32 cellular contexts compared by ENCODE assay signal in the genomic region with DNA sequence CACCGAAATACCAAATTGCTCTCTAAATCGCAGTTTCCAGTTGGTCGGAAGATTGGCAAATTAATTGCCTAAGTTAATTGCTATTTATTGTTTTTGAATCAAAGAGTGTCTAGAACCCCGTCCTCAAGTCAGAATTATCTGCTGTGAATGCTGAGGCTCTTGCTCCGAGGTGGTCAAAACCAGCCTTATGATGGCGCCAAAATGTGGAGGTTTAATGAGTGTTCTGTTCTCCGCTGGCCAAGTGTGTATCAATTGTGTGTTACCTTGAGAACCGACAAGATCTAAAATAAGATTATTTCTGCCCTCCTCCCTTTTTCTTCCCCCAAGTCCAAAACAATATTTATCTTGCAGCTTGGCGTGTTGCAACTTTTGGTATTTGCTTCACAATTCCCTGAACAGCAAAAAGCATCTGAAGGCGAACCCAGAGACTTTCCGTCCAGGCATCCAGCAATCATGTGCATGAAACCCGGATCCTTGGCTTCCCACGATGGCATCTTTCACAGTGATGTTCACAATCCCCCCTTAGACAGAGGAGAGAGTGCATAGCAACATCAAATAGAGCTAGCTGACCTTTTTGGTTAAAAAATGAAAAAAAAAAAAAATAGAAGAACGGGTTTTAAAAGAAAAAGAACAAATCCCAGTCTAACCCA.
"Had no signal": no experiment of that assay in that cellular context is flagged by ENCODE, and none has a peak within 500 bp of the region (broad histone marks: within the 10 kb centered on the region; RNA-seq: fewer than 3 reads in every experiment).

No MANE protein-coding gene starts in this region.

- H3K4me3 ChIP-seq: ovary, psoas muscle, right lobe of liver, sigmoid colon, smooth muscle cell, spleen, suprapubic skin, testis, tibial artery, transverse colon, upper lobe of right lung, uterus had no signal

- H3K4me1 ChIP-seq: psoas muscle, right lobe of liver, sigmoid colon, spleen, suprapubic skin, testis, tibial artery, transverse colon, upper lobe of right lung, uterus had no signal

- H3K9me3 ChIP-seq: ovary, right lobe of liver, sigmoid colon, spleen, suprapubic skin, testis, tibial artery, transverse colon, upper lobe of right lung, uterus had no signal

- H3K27me3 Mint-ChIP-seq: stimulated activated memory B cell treated with anti-CD40 and anti-IgM and Interleukin-4, amounts not matched to agents 10 μg/mL and 1 μg/mL and 100 μg/mL, for 72 hours; type B pancreatic cell had no signal

- H3K9me3 Mint-ChIP-seq: naive thymus-derived CD8-positive, alpha-beta T cell; nephron; neural crest cell; stimulated activated naive CD8-positive, alpha-beta T cell treated with anti-CD3 and anti-CD28 coated beads, Interleukin-15, amount 100 ng/mL, for 72 hours had no signal

- H2AFZ ChIP-seq: parathyroid adenoma had no signal

- H3K27ac Mint-ChIP-seq: naive B cell; naive thymus-derived CD8-positive, alpha-beta T cell; nephron; progenitor cell of endocrine pancreas; stimulated activated memory B cell treated with anti-CD40 and anti-IgM and Interleukin-4, amounts not matched to agents 10 μg/mL and 1 μg/mL and 100 μg/mL, for 72 hours; type B pancreatic cell had no signal

- ATAC-seq: naive thymus-derived CD8-positive, alpha-beta T cell; psoas muscle; right cardiac atrium; right lobe of liver; stimulated activated memory B cell treated with anti-CD40 and anti-IgM and Interleukin-4, amounts not matched to agents 10 μg/mL and 1 μg/mL and 100 μg/mL, for 72 hours; stimulated activated naive CD8-positive, alpha-beta T cell treated with anti-CD3 and anti-CD28 coated beads, Interleukin-15, amount 100 ng/mL, for 72 hours; stimulated activated naive CD8-positive, alpha-beta T cell treated with anti-CD3 and anti-CD28 coated beads, Interleukin-15, Interleukin-2, amounts not matched to agents 100 U/mL and 50 U/mL, for 24 hours; upper lobe of right lung had no signal

- H3K4me3 Mint-ChIP-seq: naive B cell; naive thymus-derived CD8-positive, alpha-beta T cell; nephron; neural crest cell; stimulated activated memory B cell treated with anti-CD40 and anti-IgM and Interleukin-4, amounts not matched to agents 10 μg/mL and 1 μg/mL and 100 μg/mL, for 72 hours; stimulated activated naive CD8-positive, alpha-beta T cell treated with anti-CD3 and anti-CD28 coated beads, Interleukin-15, amount 100 ng/mL, for 72 hours; type B pancreatic cell had no signal

- H3K79me2 ChIP-seq: parathyroid adenoma had no signal

- H3K36me3 ChIP-seq: ovary, right lobe of liver, sigmoid colon, spleen, suprapubic skin, tibial artery, transverse colon, upper lobe of right lung, uterus had no signal

- DNase-seq: naive B cell; naive thymus-derived CD8-positive, alpha-beta T cell; occipital lobe; ovary; posterior cingulate gyrus; psoas muscle; right cardiac atrium; right lobe of liver; sigmoid colon; spleen; stimulated activated CD4-positive, alpha-beta T cell treated with anti-CD3 and anti-CD28 coated beads, Interleukin-12 subunit alpha, Interleukin-12 subunit beta, amount 100 ng/mL, for 4 hours; stimulated activated CD4-positive, alpha-beta T cell treated with anti-CD3 and anti-CD28 coated beads, Interleukin-1b, Interleukin-23, amount 100 ng/mL, for 48 hours; stimulated activated CD4-positive, alpha-beta T cell treated with anti-CD3 and anti-CD28 coated beads, Interleukin-4, amount 100 ng/mL, for 1 hour; stimulated activated CD4-positive, alpha-beta T cell treated with anti-CD3 and anti-CD28 coated beads, Interleukin-4, amount 100 ng/mL, for 4 hours; stimulated activated CD8-positive, alpha-beta memory T cell treated with anti-CD3 and anti-CD28 coated beads, Interleukin-4, amount 100 ng/mL, for 48 hours; stimulated activated naive CD4-positive, alpha-beta T cell; stimulated activated naive CD8-positive, alpha-beta T cell treated with anti-CD3 and anti-CD28 coated beads, Interleukin-15, amount 100 ng/mL, for 72 hours; stimulated activated naive CD8-positive, alpha-beta T cell treated with anti-CD3 and anti-CD28 coated beads, Interleukin-15, Interleukin-2, amounts not matched to agents 100 U/mL and 50 U/mL, for 24 hours; substantia nigra; testis; tibial artery; transverse colon; upper lobe of right lung; uterus had no signal

- H3K4me1 Mint-ChIP-seq: naive B cell; naive thymus-derived CD8-positive, alpha-beta T cell; stimulated activated memory B cell treated with anti-CD40 and anti-IgM and Interleukin-4, amounts not matched to agents 10 μg/mL and 1 μg/mL and 100 μg/mL, for 72 hours; stimulated activated naive CD8-positive, alpha-beta T cell treated with anti-CD3 and anti-CD28 coated beads, Interleukin-15, amount 100 ng/mL, for 72 hours had no signal

- H3K4me2 ChIP-seq: smooth muscle cell had no signal

- H3K36me3 Mint-ChIP-seq: naive B cell; naive thymus-derived CD8-positive, alpha-beta T cell; stimulated activated memory B cell treated with anti-CD40 and anti-IgM and Interleukin-4, amounts not matched to agents 10 μg/mL and 1 μg/mL and 100 μg/mL, for 72 hours; type B pancreatic cell had no signal

- H3K9ac ChIP-seq: parathyroid adenoma had no signal

- H3K27me3 ChIP-seq: ovary, right lobe of liver, sigmoid colon, suprapubic skin, testis, tibial artery, transverse colon, upper lobe of right lung, uterus had no signal

- H3K27ac ChIP-seq: ovary, parathyroid adenoma, psoas muscle, right lobe of liver, sigmoid colon, spleen, suprapubic skin, testis, tibial artery, transverse colon, upper lobe of right lung, uterus had no signal
